10 cellular contexts compared by ENCODE assay signal in the genomic region with DNA sequence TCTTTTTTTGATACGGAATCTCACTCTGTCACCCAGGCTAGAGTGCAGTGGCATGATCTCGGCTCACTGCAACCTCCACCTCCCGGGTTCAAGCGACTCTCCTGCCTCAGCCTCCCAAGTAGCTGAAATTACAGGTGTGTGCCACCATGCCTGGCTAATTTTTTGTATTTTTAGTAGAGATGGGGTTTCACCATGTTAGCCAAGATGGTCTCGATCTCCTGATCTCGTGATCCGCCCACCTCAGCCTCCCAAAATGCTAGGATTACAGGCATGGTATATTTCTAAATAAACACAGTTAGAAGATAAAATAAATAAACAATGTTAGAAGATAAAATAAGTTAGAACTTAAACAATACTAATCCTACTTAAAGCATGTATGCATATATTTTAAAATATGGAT. TPM values are rescaled to one million over a fixed set of nuclear protein-coding genes. Genes with fewer than 3 reads are reported as not detected.
DNase-seq lines count a peak whose midpoint lies in the region; ATAC-seq and TF ChIP-seq lines count a peak whose summit lies in the region.
"Not testable (repeated sequence)": the region's sequence is repeated elsewhere in the genome, so short reads cannot be mapped to it uniquely, and the experiment has no call there.
"Had no signal": no experiment of that assay in that cellular context is flagged by ENCODE, and none has a peak within 500 bp of the region (broad histone marks: within the 10 kb centered on the region; RNA-seq: fewer than 3 reads in every experiment).

No MANE protein-coding gene starts in this region.

- DNase-seq in CD14-positive monocyte (ENCODE audit: low spot score); GM12865 (ENCODE audit: low read depth); RWPE2 (ENCODE audit: low spot score); activated CD8-positive, alpha-beta T cell treated with anti-CD3 and anti-CD28 coated beads for 36 hours; activated T-helper 1 cell treated with anti-CD3 and anti-CD28 coated beads, Interleukin-12 subunit alpha, Interleukin-12 subunit beta, Interleukin-2, Interleukin-4 antibody, amounts not matched to agents 30 ng/mL and 10 ng/mL and 1 ng/mL, durations not matched to agents 14 hours and 24 hours and 36 hours (ENCODE audit: low spot score); activated naive CD8-positive, alpha-beta T cell treated with anti-CD3 and anti-CD28 coated beads, Interleukin-2, amount 10 ng/mL, durations not matched to agents 7 days and 5 days; effector memory CD4-positive, alpha-beta T cell: not testable (repeated sequence)

- H3K4me1 ChIP-seq in RWPE2 (ENCODE audit: insufficient read depth, poor library complexity, severe bottlenecking) (peaks cover 31% of the 10 kb centered on the region), neutrophil (ENCODE audit: control insufficient read depth in 1 of 2, insufficient read depth in 1 of 2, low read depth in 1 of 2, low read length in 1 of 2) (peaks cover 74 to 81% of the 10 kb centered on the region in 2 experiments)
- peaks cover 17% of the 10 kb centered on the region for H3K4me1 ChIP-seq in effector memory CD4-positive, alpha-beta T cell (ENCODE audit: control insufficient read depth, insufficient read depth, low read length, poor library complexity, severe bottlenecking)

- CTCF ChIA-PET in activated CD8-positive, alpha-beta T cell treated with anti-CD3 and anti-CD28 coated beads for 36 hours (lab: Charles Lee), result not testable (repeated sequence)

- TF ChIP-seq CTCF in CD14-positive monocyte (IDR thresholded peaks at IDR 0.05); GM12865 (IDR thresholded peaks at IDR 0.05; ENCODE audit: insufficient read depth, low read depth, low read length, missing control alignments); RWPE2 (IDR thresholded peaks at IDR 0.05; ENCODE audit: poor library complexity, severe bottlenecking); activated CD8-positive, alpha-beta T cell treated with anti-CD3 and anti-CD28 coated beads for 36 hours (IDR thresholded peaks at IDR 0.05); neutrophil (IDR thresholded peaks at IDR 0.05): not testable (repeated sequence)

- not testable (repeated sequence) for ATAC-seq in RWPE2 (ENCODE audit: low read depth); activated CD8-positive, alpha-beta T cell treated with anti-CD3 and anti-CD28 coated beads for 36 hours; activated naive CD8-positive, alpha-beta T cell treated with anti-CD3 and anti-CD28 coated beads, Interleukin-2, amount 10 ng/mL, durations not matched to agents 7 days and 5 days (ENCODE audit: low read depth)

- peak overlapping the region; percentile 96 for H3K27ac ChIP-seq in RWPE2 (ENCODE audit: poor library complexity, severe bottlenecking)
- H3K27ac ChIP-seq in effector memory CD4-positive, alpha-beta T cell (ENCODE audit: insufficient read depth, low read length, poor library complexity, severe bottlenecking), result peak overlapping the region; percentile 79
- H3K27ac ChIP-seq in neutrophil, result peak overlapping the region; percentile 89

- H3K9me3 Mint-ChIP-seq in CD14-positive monocyte; activated CD8-positive, alpha-beta T cell treated with anti-CD3 and anti-CD28 coated beads for 36 hours; activated T-helper 1 cell treated with anti-CD3 and anti-CD28 coated beads, Interleukin-12 subunit alpha, Interleukin-12 subunit beta, Interleukin-2, Interleukin-4 antibody, amounts not matched to agents 30 ng/mL and 10 ng/mL and 1 ng/mL, durations not matched to agents 14 hours and 24 hours and 36 hours; activated naive CD8-positive, alpha-beta T cell treated with anti-CD3 and anti-CD28 coated beads, Interleukin-2, amount 10 ng/mL, durations not matched to agents 7 days and 5 days: not testable (repeated sequence)

- not testable (repeated sequence) for H3K36me3 Mint-ChIP-seq in CD14-positive monocyte
- H3K36me3 Mint-ChIP-seq in activated CD8-positive, alpha-beta T cell treated with anti-CD3 and anti-CD28 coated beads for 36 hours (ENCODE audit: low read depth), result peaks cover 15% of the 10 kb centered on the region
- H3K36me3 Mint-ChIP-seq in activated T-helper 1 cell treated with anti-CD3 and anti-CD28 coated beads, Interleukin-12 subunit alpha, Interleukin-12 subunit beta, Interleukin-2, Interleukin-4 antibody, amounts not matched to agents 30 ng/mL and 10 ng/mL and 1 ng/mL, durations not matched to agents 14 hours and 24 hours and 36 hours (ENCODE audit: low read depth), result peaks cover 23% of the 10 kb centered on the region
- peaks cover 20% of the 10 kb centered on the region for H3K36me3 Mint-ChIP-seq in activated naive CD8-positive, alpha-beta T cell treated with anti-CD3 and anti-CD28 coated beads, Interleukin-2, amount 10 ng/mL, durations not matched to agents 7 days and 5 days

- H3K4me3 ChIP-seq in GM12865 (ENCODE audit: low read depth, low read length) (peak overlapping the region; percentile 90), neutrophil (ENCODE audit: low read depth in 1 of 2, low read length in 1 of 2) (peak overlapping the region; percentile 63 to 87)
- not testable (repeated sequence) for H3K4me3 ChIP-seq in RWPE2 (ENCODE audit: severe bottlenecking); effector memory CD4-positive, alpha-beta T cell (ENCODE audit: insufficient read depth, low read depth, low read length, poor library complexity, severe bottlenecking)

- H3K27me3 Mint-ChIP-seq in CD14-positive monocyte (ENCODE audit: low read depth in 3 of 3); activated CD8-positive, alpha-beta T cell treated with anti-CD3 and anti-CD28 coated beads for 36 hours; activated T-helper 1 cell treated with anti-CD3 and anti-CD28 coated beads, Interleukin-12 subunit alpha, Interleukin-12 subunit beta, Interleukin-2, Interleukin-4 antibody, amounts not matched to agents 30 ng/mL and 10 ng/mL and 1 ng/mL, durations not matched to agents 14 hours and 24 hours and 36 hours (ENCODE audit: insufficient read depth); activated naive CD8-positive, alpha-beta T cell treated with anti-CD3 and anti-CD28 coated beads, Interleukin-2, amount 10 ng/mL, durations not matched to agents 7 days and 5 days: not testable (repeated sequence)

- not testable (repeated sequence) for H3K4me3 Mint-ChIP-seq in CD14-positive monocyte; activated CD8-positive, alpha-beta T cell treated with anti-CD3 and anti-CD28 coated beads for 36 hours; activated T-helper 1 cell treated with anti-CD3 and anti-CD28 coated beads, Interleukin-12 subunit alpha, Interleukin-12 subunit beta, Interleukin-2, Interleukin-4 antibody, amounts not matched to agents 30 ng/mL and 10 ng/mL and 1 ng/mL, durations not matched to agents 14 hours and 24 hours and 36 hours
- peak overlapping the region; percentile 11 for H3K4me3 Mint-ChIP-seq in activated naive CD8-positive, alpha-beta T cell treated with anti-CD3 and anti-CD28 coated beads, Interleukin-2, amount 10 ng/mL, durations not matched to agents 7 days and 5 days

- H3K27ac Mint-ChIP-seq in CD14-positive monocyte, result peak overlapping the region; percentile 19 to 95 (median 88)
- peak overlapping the region; percentile 46 for H3K27ac Mint-ChIP-seq in activated CD8-positive, alpha-beta T cell treated with anti-CD3 and anti-CD28 coated beads for 36 hours
- peak overlapping the region; percentile 44 for H3K27ac Mint-ChIP-seq in activated T-helper 1 cell treated with anti-CD3 and anti-CD28 coated beads, Interleukin-12 subunit alpha, Interleukin-12 subunit beta, Interleukin-2, Interleukin-4 antibody, amounts not matched to agents 30 ng/mL and 10 ng/mL and 1 ng/mL, durations not matched to agents 14 hours and 24 hours and 36 hours
- H3K27ac Mint-ChIP-seq in activated naive CD8-positive, alpha-beta T cell treated with anti-CD3 and anti-CD28 coated beads, Interleukin-2, amount 10 ng/mL, durations not matched to agents 7 days and 5 days, result not testable (repeated sequence)

- intact Hi-C loops in CD14-positive monocyte (cut with micrococcal nuclease), result loop anchor here (5.0 to 10.0 kb wide), 4 partner anchors 48 to 678 kb away; no protein-coding TSS in a partner anchor
- intact Hi-C loops in activated CD8-positive, alpha-beta T cell treated with anti-CD3 and anti-CD28 coated beads for 36 hours (cut with micrococcal nuclease), result loop anchor here (1.0 to 5.0 kb wide), 4 partner anchors 12 to 191 kb away; a partner anchor contains a TSS
- intact Hi-C loops in activated T-helper 1 cell treated with anti-CD3 and anti-CD28 coated beads, Interleukin-12 subunit alpha, Interleukin-12 subunit beta, Interleukin-2, Interleukin-4 antibody, amounts not matched to agents 30 ng/mL and 10 ng/mL and 1 ng/mL, durations not matched to agents 14 hours and 24 hours and 36 hours (cut with micrococcal nuclease), result loop anchor here (1.0 to 5.0 kb wide), 6 partner anchors 12 to 1186 kb away; no protein-coding TSS in a partner anchor

- H3K27me3 ChIP-seq in RWPE2 (ENCODE audit: insufficient read depth, poor library complexity, severe bottlenecking); effector memory CD4-positive, alpha-beta T cell (replicated peaks; ENCODE audit: control insufficient read depth, insufficient read depth, low read length, poor library complexity, severe bottlenecking); neutrophil: not testable (repeated sequence)

- not testable (repeated sequence) for H3K9me3 ChIP-seq in RWPE2 (ENCODE audit: severe bottlenecking); effector memory CD4-positive, alpha-beta T cell (ENCODE audit: control insufficient read depth, low read length); neutrophil

- H3K36me3 ChIP-seq in RWPE2 (ENCODE audit: low read depth); effector memory CD4-positive, alpha-beta T cell (ENCODE audit: control insufficient read depth, insufficient read depth, low read length); neutrophil: not testable (repeated sequence)

- H3K4me1 Mint-ChIP-seq in CD14-positive monocyte, result peaks cover 50% of the 10 kb centered on the region
- peaks cover 50% of the 10 kb centered on the region for H3K4me1 Mint-ChIP-seq in activated CD8-positive, alpha-beta T cell treated with anti-CD3 and anti-CD28 coated beads for 36 hours (ENCODE audit: low read depth)
- H3K4me1 Mint-ChIP-seq in activated T-helper 1 cell treated with anti-CD3 and anti-CD28 coated beads, Interleukin-12 subunit alpha, Interleukin-12 subunit beta, Interleukin-2, Interleukin-4 antibody, amounts not matched to agents 30 ng/mL and 10 ng/mL and 1 ng/mL, durations not matched to agents 14 hours and 24 hours and 36 hours (ENCODE audit: low read depth), result peaks cover 80% of the 10 kb centered on the region
- H3K4me1 Mint-ChIP-seq in activated naive CD8-positive, alpha-beta T cell treated with anti-CD3 and anti-CD28 coated beads, Interleukin-2, amount 10 ng/mL, durations not matched to agents 7 days and 5 days, result peaks cover 49% of the 10 kb centered on the region

- POLR2A ChIA-PET in activated CD8-positive, alpha-beta T cell treated with anti-CD3 and anti-CD28 coated beads for 36 hours (lab: Charles Lee), result not testable (repeated sequence)
- POLR2A ChIA-PET in activated naive CD8-positive, alpha-beta T cell treated with anti-CD3 and anti-CD28 coated beads, Interleukin-2, amount 10 ng/mL, durations not matched to agents 7 days and 5 days (lab: Charles Lee), result interaction anchor here (1.0 kb wide), 1 partner anchor 54 kb away, joined by 3 read pairs; no protein-coding TSS in a partner anchor

RNA-seq across cellular contexts. Expression of a gene that starts 0.6 kb away (rescaled TPM):
- polyA plus RNA-seq in CD14-positive monocyte, result 10 to 100 TPM; 31.0 to 38.6 TPM
- 10 to 100 TPM; 66.7 to 71.4 TPM for total RNA-seq in activated CD8-positive, alpha-beta T cell treated with anti-CD3 and anti-CD28 coated beads for 36 hours
- 115 and 119 TPM in 2 replicates for total RNA-seq in activated T-helper 1 cell treated with anti-CD3 and anti-CD28 coated beads, Interleukin-12 subunit alpha, Interleukin-12 subunit beta, Interleukin-2, Interleukin-4 antibody, amounts not matched to agents 30 ng/mL and 10 ng/mL and 1 ng/mL, durations not matched to agents 14 hours and 24 hours and 36 hours
- 100 to 1,000 TPM; 121 to 125 TPM for total RNA-seq in activated naive CD8-positive, alpha-beta T cell treated with anti-CD3 and anti-CD28 coated beads, Interleukin-2, amount 10 ng/mL, durations not matched to agents 7 days and 5 days
- total RNA-seq: Caco-2 had no signal
- polyA plus RNA-seq: BJ had no signal
